In the genomic region with DNA sequence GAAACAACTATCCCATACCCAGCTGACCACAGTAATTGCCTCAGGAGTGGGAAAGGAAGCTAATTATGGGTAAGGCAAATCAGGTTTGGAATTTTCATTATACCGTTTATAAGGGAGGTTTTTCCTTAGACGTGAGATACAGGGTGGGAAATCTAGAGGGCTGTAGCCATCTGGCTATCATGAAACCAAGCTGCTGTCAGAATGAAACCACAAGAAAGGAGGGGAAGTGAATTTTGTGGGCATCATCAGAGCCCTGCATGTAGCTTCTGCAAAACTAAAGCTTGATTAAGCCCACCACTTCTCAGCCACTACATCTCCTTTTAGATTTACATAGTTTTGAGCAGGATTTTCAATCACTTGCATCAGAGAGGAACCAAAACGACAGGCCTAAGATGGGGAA, we compare ENCODE assay signal across 12 cellular contexts.
A peak's percentile ranks its signal among the peaks of the same experiment; 100 is the strongest.
DNase-seq lines count a peak whose midpoint lies in the region; ATAC-seq and TF ChIP-seq lines count a peak whose summit lies in the region.
"Had no signal": no experiment of that assay in that cellular context is flagged by ENCODE, and none has a peak within 500 bp of the region (broad histone marks: within the 10 kb centered on the region; RNA-seq: fewer than 3 reads in every experiment).

No MANE protein-coding gene starts in this region.

- no peak for TF ChIP-seq CTCF in MM.1S (IDR thresholded peaks at IDR 0.05; ENCODE audit: low read length)
- TF ChIP-seq CTCF in vagina (IDR thresholded peaks at IDR 0.05), result no peak

- no peaks in the 10 kb centered on the region for H3K9me3 ChIP-seq in MM.1S (replicated peaks; ENCODE audit: insufficient read depth, low read length)
- no peaks in the 10 kb centered on the region for H3K9me3 ChIP-seq in mesodermal cell (ENCODE audit: control insufficient read depth, low read length)
- H3K9me3 ChIP-seq in vagina, result no peaks in the 10 kb centered on the region
- H3K9me3 ChIP-seq: gastrocnemius medialis, mucosa of descending colon had no signal

- H3K4me1 ChIP-seq in MM.1S (ENCODE audit: low read length) (peaks cover 72% of the 10 kb centered on the region), mesodermal cell (ENCODE audit: control insufficient read depth, insufficient read depth, low read length, poor library complexity, severe bottlenecking) (peaks cover 16% of the 10 kb centered on the region), vagina (no peaks in the 10 kb centered on the region)
- H3K4me1 ChIP-seq: gastrocnemius medialis had no signal

- H3K79me2 ChIP-seq in MM.1S (ENCODE audit: low read length), result no peaks in the 10 kb centered on the region

- H2AFZ ChIP-seq in MM.1S (ENCODE audit: low read length), result peak overlapping the region; percentile 18; the same call in 1 of the 2 replicates

- H3K36me3 ChIP-seq in MM.1S (replicated peaks; ENCODE audit: insufficient read depth, low read length) (no peaks in the 10 kb centered on the region), mesodermal cell (ENCODE audit: control insufficient read depth, insufficient read depth, low read length) (no peaks in the 10 kb centered on the region), vagina (no peaks in the 10 kb centered on the region)
- H3K36me3 ChIP-seq: gastrocnemius medialis had no signal

- WGBS in mesodermal cell (ENCODE audit: insufficient coverage in 2 of 2), 2 experiments, result 53 to 77% methylated on average over 2 of the region's 3 CpGs

- TF ChIP-seq POLR2A in vagina (IDR thresholded peaks at IDR 0.05), result no peak

- peaks cover 45% of the 10 kb centered on the region for H3F3A ChIP-seq in MM.1S (ENCODE audit: insufficient read depth, low read length)

- H3K9me2 ChIP-seq in MM.1S (replicated peaks; ENCODE audit: insufficient read depth, low read length), result no peaks in the 10 kb centered on the region

- H3K27me3 ChIP-seq in MM.1S (replicated peaks; ENCODE audit: insufficient read depth, low read length), result no peaks in the 10 kb centered on the region
- no peaks in the 10 kb centered on the region for H3K27me3 ChIP-seq in vagina
- H3K27me3 ChIP-seq: gastrocnemius medialis had no signal

- intact Hi-C loops in vagina (cut with DNase I), result no loop called here

- peak; percentile 91 for ATAC-seq in GM18909 (IDR thresholded peaks at IDR 0.05; ENCODE audit: poor library complexity, unreplicated experiment)
- peak; percentile 66 for ATAC-seq in HG02610 (IDR thresholded peaks at IDR 0.05; ENCODE audit: unreplicated experiment)
- ATAC-seq: gastrocnemius medialis, mucosa of descending colon had no signal

- H4K20me1 ChIP-seq in MM.1S (ENCODE audit: insufficient read depth, low read length), result no peaks in the 10 kb centered on the region

- H3K9ac ChIP-seq in MM.1S (ENCODE audit: low read length), result peak overlapping the region; percentile 22; the same call in 1 of the 2 replicates

- H3K4me3 ChIP-seq in MM.1S (ENCODE audit: low read length) (peak overlapping the region; percentile 35; the same call in 1 of the 2 replicates), mesodermal cell (ENCODE audit: extremely low read depth, insufficient read depth, low read length, poor library complexity, severe bottlenecking) (no peak overlapping the region), vagina (no peak overlapping the region)
- H3K4me3 ChIP-seq: gastrocnemius medialis, mucosa of descending colon had no signal

- DNase-seq in MM.1S (peak; percentile 85), vagina (ENCODE audit: extremely low spot score in 2 of 2) (no peak), DMS114 treated with DMSO at 0.1 percent for 48 hours (lab: John Stamatoyannopoulos, UW; ENCODE audit: unreplicated experiment) (no peak)
- no peak for DNase-seq in activated CD4-positive, alpha-beta T cell treated with anti-CD3 and anti-CD28 coated beads, Interleukin-2, amount 50 U/mL, for 4 hours
- no peak for DNase-seq in activated CD4-positive, CD25-positive, alpha-beta regulatory T cell treated with anti-CD3 and anti-CD28 coated beads, Interleukin-2, amount 50 U/mL, for 72 hours
- DNase-seq: activated CD8-positive, alpha-beta memory T cell treated with anti-CD3 and anti-CD28 coated beads, Interleukin-2, amount 50 U/mL, for 48 hours; gastrocnemius medialis; NCI-H146 had no signal

- H3K4me2 ChIP-seq in MM.1S (ENCODE audit: low read depth, low read length), result peak overlapping the region; percentile 69

- peak overlapping the region; percentile 64; the same call in 1 of the 2 replicates for H3K27ac ChIP-seq in MM.1S (ENCODE audit: low read length)
- peak overlapping the region; percentile 34 for H3K27ac ChIP-seq in mesodermal cell (ENCODE audit: low read depth, low read length, severe bottlenecking)
- H3K27ac ChIP-seq in vagina, result no peak overlapping the region
- H3K27ac ChIP-seq: gastrocnemius medialis had no signal
